ENCODE assay signal across 8 cellular contexts in genomic region chr18:57585846-57586242, GRCh38. TPM values are rescaled to one million over a fixed set of nuclear protein-coding genes. Genes with fewer than 3 reads are reported as not detected.
DNase-seq lines count a peak whose midpoint lies in the region; FAIRE-seq and TF ChIP-seq lines count a peak whose summit lies in the region.

No MANE protein-coding gene starts in this region.

- H3K4me1 ChIP-seq in mesendoderm (ENCODE audit: control insufficient read depth, low read depth, low read length), result peaks cover 4% of the 10 kb centered on the region
- peaks cover 17% of the 10 kb centered on the region for H3K4me1 ChIP-seq in vagina

- H3K4me3 Mint-ChIP-seq in T-helper 1 cell treated with Interleukin-12 subunit alpha and Interleukin-12 subunit beta and Interleukin-4 antibody, amounts not matched to agents 30 μg/mL and 1 μg/mL, for 36 hours, result peak overlapping the region; percentile 86

- no peak for FAIRE-seq in bronchial epithelial cell (lab: Jason Lieb, UNC)

- no peak for TF ChIP-seq POLR2A in vagina (IDR thresholded peaks at IDR 0.05)

- H3K27ac ChIP-seq in mesendoderm (ENCODE audit: low read depth, low read length) (no peak overlapping the region), vagina (peak overlapping the region; percentile 84)

- H3K27me3 Mint-ChIP-seq in T-helper 1 cell treated with Interleukin-12 subunit alpha and Interleukin-12 subunit beta and Interleukin-4 antibody, amounts not matched to agents 30 μg/mL and 1 μg/mL, for 36 hours (ENCODE audit: low read depth), result no peaks in the 10 kb centered on the region

- H3K4me3 ChIP-seq in bronchial epithelial cell (ENCODE audit: low read depth, low read length) (peak overlapping the region; percentile 51), mesendoderm (ENCODE audit: low read length) (peak overlapping the region; percentile 67), vagina (peak overlapping the region; percentile 74 to 98)

- TF ChIP-seq CTCF in bronchial epithelial cell (IDR thresholded peaks at IDR 0.05; ENCODE audit: insufficient read depth, low read length, severe bottlenecking) (no peak), vagina (IDR thresholded peaks at IDR 0.05) (no peak)

- no CpG with 5 or more reads among the region's 8 CpGs for WGBS in mesendoderm (ENCODE audit: extremely low coverage, insufficient coverage, low lambda C conversion rate)

- in situ Hi-C loops in KBM-7 (cut with MboI; ENCODE audit: low pct_unique_long_range_greater_than_20kb, low sequenced_read_pairs), result no loop called here

- H4K8ac ChIP-seq in mesendoderm (ENCODE audit: low read depth, low read length), result peak overlapping the region; percentile 16

- no peak overlapping the region for H4K5ac ChIP-seq in mesendoderm (ENCODE audit: low read length)

- peak overlapping the region; percentile 22 for H3K4me2 ChIP-seq in mesendoderm (ENCODE audit: low read length)

- H3K9me3 Mint-ChIP-seq in T-helper 1 cell treated with Interleukin-12 subunit alpha and Interleukin-12 subunit beta and Interleukin-4 antibody, amounts not matched to agents 30 μg/mL and 1 μg/mL, for 36 hours, result no peaks in the 10 kb centered on the region

- H3K27ac Mint-ChIP-seq in T-helper 1 cell treated with Interleukin-12 subunit alpha and Interleukin-12 subunit beta and Interleukin-4 antibody, amounts not matched to agents 30 μg/mL and 1 μg/mL, for 36 hours, result peak overlapping the region; percentile 45

- no peak overlapping the region for H2BK5ac ChIP-seq in mesendoderm (ENCODE audit: low read length)

- H3K27me3 ChIP-seq in bronchial epithelial cell (ENCODE audit: control insufficient read depth, insufficient read depth, low read length) (no peaks in the 10 kb centered on the region), mesendoderm (ENCODE audit: insufficient read depth, low read length, poor library complexity) (no peaks in the 10 kb centered on the region), vagina (no peaks in the 10 kb centered on the region)

- no peaks in the 10 kb centered on the region for H3K9me3 ChIP-seq in vagina

- H3K79me2 ChIP-seq in mesendoderm (ENCODE audit: control insufficient read depth, insufficient read depth, low read length), result no peaks in the 10 kb centered on the region

- H3K4me1 Mint-ChIP-seq in T-helper 1 cell treated with Interleukin-12 subunit alpha and Interleukin-12 subunit beta and Interleukin-4 antibody, amounts not matched to agents 30 μg/mL and 1 μg/mL, for 36 hours (ENCODE audit: low read depth), result peaks cover 18% of the 10 kb centered on the region

- H3K4ac ChIP-seq in mesendoderm (ENCODE audit: low read depth, low read length), result no peak overlapping the region

- peak overlapping the region; percentile 82 for H3K9ac ChIP-seq in mesendoderm (ENCODE audit: low read length)

- H3K79me1 ChIP-seq in mesendoderm (ENCODE audit: low read length), result peaks cover 2% of the 10 kb centered on the region

- intact Hi-C loops in vagina (cut with DNase I), result no loop called here

- H3K36me3 ChIP-seq in bronchial epithelial cell (ENCODE audit: control insufficient read depth, insufficient read depth, low read length) (no peaks in the 10 kb centered on the region), mesendoderm (ENCODE audit: control insufficient read depth, insufficient read depth, low read length) (no peaks in the 10 kb centered on the region), vagina (no peaks in the 10 kb centered on the region)

- peak overlapping the region; percentile 90 for H3K56ac ChIP-seq in mesendoderm (ENCODE audit: low read length)

- no peak overlapping the region for H3K23ac ChIP-seq in mesendoderm (ENCODE audit: low read length)

- no peak overlapping the region for H2AK5ac ChIP-seq in mesendoderm (ENCODE audit: low read length)

- no peak overlapping the region for H2BK120ac ChIP-seq in mesendoderm (ENCODE audit: low read depth, low read length)

- DNase-seq in T-helper 1 cell (no peak), KBM-7 (peak; percentile 37), bronchial epithelial cell (ENCODE audit: low read depth) (peak; percentile 7), mesendoderm (peak; percentile 39), vagina (ENCODE audit: extremely low spot score in 2 of 2) (no peak), SW 1271 (lab: John Stamatoyannopoulos, UW) (no peak), NCI-H774 (lab: John Stamatoyannopoulos, UW) (no peak)

- no peak overlapping the region for H2BK15ac ChIP-seq in mesendoderm (replicated peaks; ENCODE audit: low read depth)

- peaks cover 10% of the 10 kb centered on the region for H3K36me3 Mint-ChIP-seq in T-helper 1 cell treated with Interleukin-12 subunit alpha and Interleukin-12 subunit beta and Interleukin-4 antibody, amounts not matched to agents 30 μg/mL and 1 μg/mL, for 36 hours (ENCODE audit: low read depth)

- H3K18ac ChIP-seq in mesendoderm (ENCODE audit: low read length), result peak overlapping the region; percentile 91

RNA-seq across cellular contexts. Expression of gene FECH, which starts 0.7 kb away (rescaled TPM):
- total RNA-seq in bronchial epithelial cell (19.2 and 30.2 TPM in 2 replicates), vagina (44.7 TPM)
- 27.2 TPM for polyA plus RNA-seq in mesendoderm (2013, experiment 1 of 2)
- polyA plus RNA-seq in mesendoderm (2013, experiment 2 of 2), result 26.7 TPM

RNA-seq across cellular contexts. Expression of gene NARS1, which starts 35.8 kb away (rescaled TPM):
- total RNA-seq in bronchial epithelial cell (388 and 396 TPM in 2 replicates), vagina (81.3 TPM)
- 162 TPM for polyA plus RNA-seq in mesendoderm (2013, experiment 1 of 2)
- 150 TPM for polyA plus RNA-seq in mesendoderm (2013, experiment 2 of 2)

Comparison
In these comparisons a context has a peak if more than half of its experiments do, and no peak if none do; other contexts are left out.
1. DNase-seq: peak in KBM-7 (single experiment), bronchial epithelial cell (single experiment) and mesendoderm (single experiment); none in T-helper 1 cell (0 of 5), vagina (0 of 2), SW 1271 (0 of 2) and NCI-H774 (single experiment).
2. Peak in every context shown above with its lines, with median percentiles within 50 percentile points of each other: H3K4me3 ChIP-seq.